Comparison of ENCODE assay signal across 17 cellular contexts in the genomic region with DNA sequence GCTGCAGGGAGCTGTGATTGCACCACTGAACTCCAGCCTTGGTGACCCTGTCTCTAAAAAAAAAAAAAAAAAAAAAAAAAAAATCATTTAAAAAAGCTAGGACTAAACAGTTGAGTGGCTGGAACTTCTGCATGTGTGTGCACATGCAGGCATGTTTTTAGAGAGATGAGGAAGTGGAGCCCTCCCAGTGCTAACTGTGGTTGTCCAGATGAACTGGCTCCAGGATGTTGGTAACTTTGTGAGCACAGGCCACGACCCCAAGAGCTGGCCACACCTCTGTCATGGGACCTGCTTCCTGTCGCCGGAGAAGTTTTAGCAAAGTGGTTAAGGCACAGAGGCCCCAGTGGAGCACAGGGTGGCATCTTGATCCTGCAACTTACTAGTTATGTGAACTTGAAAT. TPM values are rescaled to one million over a fixed set of nuclear protein-coding genes. Genes with fewer than 3 reads are reported as not detected.
DNase-seq lines count a peak whose midpoint lies in the region; ATAC-seq, FAIRE-seq and TF ChIP-seq lines count a peak whose summit lies in the region.
"Had no signal": no experiment of that assay in that cellular context is flagged by ENCODE, and none has a peak within 500 bp of the region (broad histone marks: within the 10 kb centered on the region; RNA-seq: fewer than 3 reads in every experiment).

No MANE protein-coding gene starts in this region.

- H4K20me1 ChIP-seq in K562 (replicated peaks; ENCODE audit: control insufficient read depth, insufficient read depth, low read length): no peaks in the 10 kb centered on the region

- WGBS in K562 (ENCODE audit: insufficient coverage, low coverage, missing lambda C conversion rate): 0% methylated on average over 1 of the region's 3 CpGs

- no peaks in the 10 kb centered on the region for H3K27me3 ChIP-seq in K562 (ENCODE audit: control insufficient read depth in 2 of 2, insufficient read depth in 2 of 2, low read length in 2 of 2)
- H3K27me3 ChIP-seq: foreskin keratinocyte, ovary had no signal

- ATAC-seq in K562: no peak
- ATAC-seq in T-helper 17 cell: no peak
- ATAC-seq: foreskin keratinocyte had no signal

- TF ChIP-seq CTCF in NB4 (IDR thresholded peaks at IDR 0.05; ENCODE audit: low read depth, low read length): no peak
- no peak for TF ChIP-seq CTCF in K562 (IDR thresholded peaks at IDR 0.05 in 2 of 3, conservative IDR thresholded peaks at IDR 0.05 in 1 of 3; ENCODE audit: insufficient read depth in 2 of 3, low read depth in 1 of 3, low read length in 3 of 3)

- POLR2A ChIA-PET in K562 (lab: Yijun Ruan, JAX): no interaction called here

- no peaks in the 10 kb centered on the region for H3K9me3 ChIP-seq in K562 (replicated peaks; ENCODE audit: control insufficient read depth, insufficient read depth, low read depth, low read length)
- no peaks in the 10 kb centered on the region for H3K9me3 ChIP-seq in T-helper 17 cell (ENCODE audit: control insufficient read depth, low read length, poor library complexity, severe bottlenecking)
- H3K9me3 ChIP-seq: ovary had no signal

- H3K36me3 Mint-ChIP-seq in T-helper 17 cell (ENCODE audit: low read depth): peaks cover 12% of the 10 kb centered on the region

- no peak overlapping the region for H3K27ac Mint-ChIP-seq in T-helper 17 cell

- H3K9me1 ChIP-seq in K562 (ENCODE audit: control insufficient read depth, insufficient read depth, low read length): no peaks in the 10 kb centered on the region

- H3K4me3 ChIP-seq in NB4 (ENCODE audit: low read depth, low read length) (no peak overlapping the region), K562 (no peak overlapping the region)
- H3K4me3 ChIP-seq: ovary had no signal

- no peak for TF ChIP-seq EP300 in K562 (IDR thresholded peaks at IDR 0.05; ENCODE audit: low read length)

- H3K27ac ChIP-seq in K562 (ENCODE audit: extremely low read depth, low read depth, low read length): no peak overlapping the region
- H3K27ac ChIP-seq: foreskin keratinocyte, ovary had no signal

- H3K4me1 Mint-ChIP-seq in T-helper 17 cell: peaks cover 9% of the 10 kb centered on the region

- no peaks in the 10 kb centered on the region for H3K79me2 ChIP-seq in K562 (ENCODE audit: control insufficient read depth, insufficient read depth, low read length)

- in situ Hi-C loops in K562 (cut with MboI): no loop called here

- BruUV-seq in K562 (replicated peaks; lab: Mats Ljungman, UMichigan): no TSS peak

- DNase-seq in A172 (ENCODE audit: low spot score) (peak; percentile 5), GM12892 (ENCODE audit: insufficient read length) (no peak), NB4 (ENCODE audit: low read depth) (peak; percentile 81), K562 (ENCODE audit: extremely low read depth in 1 of 4, low spot score in 3 of 4) (peak in 1 of 4 experiments; percentile 10), NCI-H526 (lab: John Stamatoyannopoulos, UW) (no peak), 8988T (no peak), T-helper 17 cell (no peak), AG08395 (ENCODE audit: low spot score) (no peak)
- DNase-seq: activated naive CD4-positive, alpha-beta T cell; effector memory CD4-positive, alpha-beta T cell; foreskin keratinocyte; midbrain; NCI-H146; NCI-H524 treated with DMSO at 0.1 percent for 48 hours; ovary; stimulated activated CD4-positive, alpha-beta T cell treated with anti-CD3 and anti-CD28 coated beads, Interleukin-12 subunit alpha, Interleukin-12 subunit beta, amount 100 ng/mL, for 4 hours had no signal

- TF ChIP-seq POLR2A in GM12892 (IDR thresholded peaks at IDR 0.05; ENCODE audit: low read depth, low read length): no peak
- TF ChIP-seq POLR2A in NB4 (IDR thresholded peaks at IDR 0.05; ENCODE audit: extremely low read depth, insufficient read length): no peak
- no peak for TF ChIP-seq POLR2A in K562 (conservative IDR thresholded peaks at IDR 0.05)

- H3K4me1 ChIP-seq in K562 (replicated peaks in 1 of 2; ENCODE audit: control insufficient read depth in 2 of 2, insufficient read depth in 2 of 2, low read length in 2 of 2): no peaks in the 10 kb centered on the region
- H3K4me1 ChIP-seq: foreskin keratinocyte had no signal

- no peak for TF ChIP-seq RAD21 in K562 (CRISPR knock-in tag; conservative IDR thresholded peaks at IDR 0.05 in 1 of 2, IDR thresholded peaks at IDR 0.05 in 1 of 2)

- no peak overlapping the region for H3K4me3 Mint-ChIP-seq in T-helper 17 cell

- peaks cover 6% of the 10 kb centered on the region; the same call in 2 of the 3 replicates for H3K36me3 ChIP-seq in K562 (ENCODE audit: control insufficient read depth, insufficient read depth, low read length)
- H3K36me3 ChIP-seq: ovary had no signal

- no peaks in the 10 kb centered on the region for H3K27me3 Mint-ChIP-seq in T-helper 17 cell

- H3K9ac ChIP-seq in K562 (ENCODE audit: insufficient read depth in 1 of 2, low read depth in 2 of 2, low read length in 2 of 2): no peak overlapping the region

- H2AFZ ChIP-seq in K562 (ENCODE audit: low read depth, low read length): no peak overlapping the region

- CTCF ChIA-PET in K562 (lab: Yijun Ruan, JAX; ENCODE audit: low intra/inter-chr PET ratio): interaction anchor here (0.6 kb wide), 1 partner anchor 13 kb away, joined by 3 read pairs; no protein-coding TSS in a partner anchor

- intact Hi-C loops in K562 (cut with micrococcal nuclease): no loop called here

- no peak overlapping the region for H3K4me2 ChIP-seq in K562 (ENCODE audit: insufficient read depth, low read length)

- FAIRE-seq in GM12892 (lab: Jason Lieb, UNC) (peak; percentile 21), K562 (lab: Jason Lieb, UNC) (no peak)
- FAIRE-seq: islet of Langerhans had no signal

TF ChIP-seq in K562, 482 proteins besides CTCF, POLR2A, EP300 and RAD21:
- TF ChIP-seq ZZZ3 (IDR thresholded peaks at IDR 0.05): no peak
- TF ChIP-seq NR2C2 (CRISPR knock-in tag; IDR thresholded peaks at IDR 0.05): no peak
- TF ChIP-seq NR2C2 (tag; IDR thresholded peaks at IDR 0.05): peak; percentile 16; the same call in 1 of the 2 replicates
- no peak for TF ChIP-seq ZFP1 (CRISPR knock-in tag; IDR thresholded peaks at IDR 0.05)
- TF ChIP-seq RBM25 (IDR thresholded peaks at IDR 0.05; ENCODE audit: low read depth, low read length, severe bottlenecking): no peak
- TF ChIP-seq ARHGAP35 (IDR thresholded peaks at IDR 0.05; ENCODE audit: partially characterized antibody): no peak

RNA-seq across cellular contexts. Expression of a gene that starts 27.0 kb away (rescaled TPM):
- 35.8 and 49.4 TPM in 2 replicates for total RNA-seq in A172 (2014; rRNA removed; shearing (Covaris generic))
- 15.2 TPM for polyA plus RNA-seq in GM12892 (2012; ENCODE audit: missing spikeins)
- 8.7 and 19.3 TPM in 2 replicates for total RNA-seq in K562 (2011; cell fraction: chromatin; rRNA removed; ENCODE audit: low replicate concordance)
- total RNA-seq in K562 (2011; cell fraction: nucleolus; rRNA removed): 11.3 and 16.2 TPM in 2 replicates
- total RNA-seq in K562 (2011; cell fraction: nucleoplasm; rRNA removed): 8.1 and 12.4 TPM in 2 replicates
- total RNA-seq in K562 (2014; rRNA removed) (13.8 and 18.9 TPM in 2 replicates), K562 (2014; rRNA removed; fragmentation: Illumina TruSeq; extraction: Trizol) (3.9 and 5.0 TPM in 2 replicates), K562 (2015; rRNA removed; fragmentation: Illumina TruSeq; extraction: Trizol) (9.6 and 10.9 TPM in 2 replicates), K562 (2021) (16.5 and 18.6 TPM in 2 replicates), T-helper 17 cell (10 to 100 TPM; 10.5 to 14.9 TPM)
- polyA plus RNA-seq in K562 (2011; rRNA removed) (15.2 and 21.4 TPM in 2 replicates), K562 (2014; fragmentation: Illumina TruSeq; extraction: Trizol) (7.6 and 10.4 TPM in 2 replicates), K562 (2014; fragmentation: Nextera tagmentation; extraction: Ambion mirVana) (1 to 10 TPM; 4.6 to 5.7 TPM), K562 (2014; rRNA removed) (18.6 and 28.4 TPM in 2 replicates)
- 18.7 and 21.5 TPM in 2 replicates for polyA plus RNA-seq in K562 (2011; cell fraction: cytosol; rRNA removed)
- polyA plus RNA-seq in K562 (2011; cell fraction: nucleus; rRNA removed): 9.4 and 10.1 TPM in 2 replicates
- 17.4 and 79.0 TPM in 2 replicates for polyA plus RNA-seq in K562 (2012)
- polyA minus RNA-seq in K562 (2011; rRNA and poly(A)+ RNA removed): 4.3 and 4.9 TPM in 2 replicates
- 5.0 and 6.1 TPM in 2 replicates for polyA minus RNA-seq in K562 (2011; cell fraction: cytosol; rRNA and poly(A)+ RNA removed)
- polyA minus RNA-seq in K562 (2011; cell fraction: nucleus; rRNA and poly(A)+ RNA removed): 6.9 and 9.9 TPM in 2 replicates

Comparison
In these comparisons a context has a peak if more than half of its experiments do, and no peak if none do; other contexts are left out.
1. DNase-seq: peak in A172 (single experiment) and NB4 (single experiment); none in GM12892 (single experiment), NCI-H526 (0 of 2), 8988T (single experiment), T-helper 17 cell (0 of 3) and AG08395 (single experiment).